Comparison of ENCODE assay signal across 19 cellular contexts in genomic region chr6:7171733-7172132, GRCh38.
DNase-seq lines count a peak whose midpoint lies in the region; ATAC-seq and TF ChIP-seq lines count a peak whose summit lies in the region.
"Had no signal": no experiment of that assay in that cellular context is flagged by ENCODE, and none has a peak within 500 bp of the region (broad histone marks: within the 10 kb centered on the region; RNA-seq: fewer than 3 reads in every experiment).

No MANE protein-coding gene starts in this region.

- H3K79me1 ChIP-seq in IMR-90 (ENCODE audit: low read depth in 1 of 2, low read length in 2 of 2) = peaks cover 58 to 96% of the 10 kb centered on the region in 2 experiments
- peaks cover 38% of the 10 kb centered on the region for H3K79me1 ChIP-seq in mesendoderm (ENCODE audit: low read length)

- H3K9ac ChIP-seq in IMR-90 (ENCODE audit: low read depth, low read length) (no peak overlapping the region), mesendoderm (ENCODE audit: low read length) (no peak overlapping the region)

- no peak for DNase-seq in IMR-90
- no peak for DNase-seq in activated T-helper 1 cell treated with anti-CD3 and anti-CD28 coated beads, Interleukin-12 subunit alpha, Interleukin-12 subunit beta, Interleukin-2, Interleukin-4 antibody, amounts not matched to agents 30 ng/mL and 10 ng/mL and 1 ng/mL, durations not matched to agents 14 hours and 24 hours and 36 hours (ENCODE audit: low spot score)
- DNase-seq in mesendoderm = no peak
- DNase-seq in stimulated activated naive B cell treated with anti-CD40 and anti-IgM and Interleukin-4, amounts not matched to agents 10 μg/mL and 1 μg/mL and 100 μg/mL, for 72 hours = no peak
- no peak for DNase-seq in GM13976 (ENCODE audit: low spot score)
- DNase-seq in activated CD4-positive, alpha-beta T cell treated with anti-CD3 and anti-CD28 coated beads, Interleukin-2, amount 50 U/mL, for 1 hour = no peak
- DNase-seq: activated CD8-positive, alpha-beta T cell treated with anti-CD3 and anti-CD28 coated beads for 36 hours; activated naive CD4-positive, alpha-beta T cell treated with anti-CD3 and anti-CD28 coated beads, Interleukin-2, amount 50 U/mL, for 16 hours; activated T-cell treated with anti-CD3 and anti-CD28 coated beads, Interleukin-2, amount 50 U/mL, for 4 hours; anterior cingulate cortex; H7; islet precursor cell; NCI-H1105 treated with DMSO at 0.1 percent for 48 hours; NCI-H2029; substantia nigra had no signal

- peaks cover 48% of the 10 kb centered on the region for H3K79me2 ChIP-seq in mesendoderm (ENCODE audit: control insufficient read depth, insufficient read depth, low read length)

- H2BK15ac ChIP-seq in IMR-90 (ENCODE audit: low read depth, low read length) (no peak overlapping the region), mesendoderm (replicated peaks; ENCODE audit: low read depth) (no peak overlapping the region)

- no peak overlapping the region for H3K18ac ChIP-seq in IMR-90 (ENCODE audit: low read depth, low read length)
- H3K18ac ChIP-seq in mesendoderm (ENCODE audit: low read length) = peak overlapping the region; percentile 25

- no peaks in the 10 kb centered on the region for H3K9me3 ChIP-seq in IMR-90 (ENCODE audit: control insufficient read depth, insufficient read depth, low read length)
- H3K9me3 ChIP-seq: vagina had no signal

- dilution Hi-C loops in IMR-90 (cut with HindIII; ENCODE audit: low sequenced_read_pairs, unreplicated experiment) = no loop called here

- H3K56ac ChIP-seq in IMR-90 (ENCODE audit: extremely low read depth, insufficient read depth, low read length) (no peak overlapping the region), mesendoderm (ENCODE audit: low read length) (peak overlapping the region; percentile 37)

- H3K27ac ChIP-seq in IMR-90 (ENCODE audit: insufficient read depth, low read length) (no peak overlapping the region), mesendoderm (ENCODE audit: low read depth, low read length) (no peak overlapping the region)
- H3K27ac ChIP-seq: C4-2B, vagina had no signal

- in situ Hi-C loops in IMR-90 (cut with MboI; ENCODE audit: low sequenced_read_pairs) (no loop called here), GM13976 (cut with MboI; ENCODE audit: low sequenced_read_pairs, unreplicated experiment) (no loop called here)

- H4K8ac ChIP-seq in IMR-90 (ENCODE audit: low read depth in 2 of 2, low read length in 2 of 2) (no peak overlapping the region), mesendoderm (ENCODE audit: low read depth, low read length) (no peak overlapping the region)

- POLR2A ChIA-PET in IMR-90 (lab: Charles Lee; ENCODE audit: unreplicated experiment) = no interaction called here

- CTCF ChIA-PET in IMR-90 (lab: Yijun Ruan, JAX) = no interaction called here

- no peak overlapping the region for H4K5ac ChIP-seq in IMR-90 (ENCODE audit: low read depth, low read length)
- no peak overlapping the region for H4K5ac ChIP-seq in mesendoderm (ENCODE audit: low read length)

- H3K27me3 ChIP-seq in IMR-90 (ENCODE audit: control insufficient read depth, insufficient read depth, low read length) (no peaks in the 10 kb centered on the region), mesendoderm (ENCODE audit: insufficient read depth, low read length, poor library complexity) (no peaks in the 10 kb centered on the region)
- H3K27me3 ChIP-seq: vagina had no signal

- no peak for TF ChIP-seq POLR2A in IMR-90 (IDR thresholded peaks at IDR 0.05; ENCODE audit: low read depth, low read length)

- H2AK5ac ChIP-seq in IMR-90 (ENCODE audit: low read depth, low read length) (no peak overlapping the region), mesendoderm (ENCODE audit: low read length) (peak overlapping the region; percentile 54)

- H3K14ac ChIP-seq in IMR-90 (replicated peaks; ENCODE audit: low read depth, low read length) = no peak overlapping the region

- no peak overlapping the region for H4K91ac ChIP-seq in IMR-90 (ENCODE audit: insufficient read depth, low read depth, low read length)

- H2AFZ ChIP-seq in IMR-90 (replicated peaks; ENCODE audit: low read length, poor library complexity) = no peak overlapping the region

- H3K27me3 Mint-ChIP-seq in activated T-helper 1 cell treated with anti-CD3 and anti-CD28 coated beads, Interleukin-12 subunit alpha, Interleukin-12 subunit beta, Interleukin-2, Interleukin-4 antibody, amounts not matched to agents 30 ng/mL and 10 ng/mL and 1 ng/mL, durations not matched to agents 14 hours and 24 hours and 36 hours (ENCODE audit: insufficient read depth) = no peaks in the 10 kb centered on the region
- H3K27me3 Mint-ChIP-seq in stimulated activated naive B cell treated with anti-CD40 and anti-IgM and Interleukin-4, amounts not matched to agents 10 μg/mL and 1 μg/mL and 100 μg/mL, for 72 hours = no peaks in the 10 kb centered on the region
- H3K27me3 Mint-ChIP-seq: activated CD8-positive, alpha-beta T cell treated with anti-CD3 and anti-CD28 coated beads for 36 hours had no signal

- H2AK9ac ChIP-seq in IMR-90 (replicated peaks; ENCODE audit: low read depth, low read length, poor library complexity) = no peak overlapping the region

- BruUV-seq in IMR-90 (replicated peaks; lab: Mats Ljungman, UMichigan) = no TSS peak

- no peak overlapping the region for H2BK120ac ChIP-seq in IMR-90 (ENCODE audit: low read depth, low read length)
- no peak overlapping the region for H2BK120ac ChIP-seq in mesendoderm (ENCODE audit: low read depth, low read length)

- H3K4ac ChIP-seq in IMR-90 (ENCODE audit: low read depth, low read length) (no peak overlapping the region), mesendoderm (ENCODE audit: low read depth, low read length) (no peak overlapping the region)

- no peak overlapping the region for H3K4me3 Mint-ChIP-seq in activated T-helper 1 cell treated with anti-CD3 and anti-CD28 coated beads, Interleukin-12 subunit alpha, Interleukin-12 subunit beta, Interleukin-2, Interleukin-4 antibody, amounts not matched to agents 30 ng/mL and 10 ng/mL and 1 ng/mL, durations not matched to agents 14 hours and 24 hours and 36 hours
- H3K4me3 Mint-ChIP-seq in stimulated activated naive B cell treated with anti-CD40 and anti-IgM and Interleukin-4, amounts not matched to agents 10 μg/mL and 1 μg/mL and 100 μg/mL, for 72 hours = no peak overlapping the region
- H3K4me3 Mint-ChIP-seq: activated CD8-positive, alpha-beta T cell treated with anti-CD3 and anti-CD28 coated beads for 36 hours; activated T-cell treated with anti-CD3 and anti-CD28 coated beads, Interleukin-2, amount 50 U/mL, for 4 hours had no signal

- TF ChIP-seq CTCF in IMR-90 (conservative IDR thresholded peaks at IDR 0.05; ENCODE audit: low read depth, low read length) (no peak), GM13976 (IDR thresholded peaks at IDR 0.05; ENCODE audit: borderline replicate concordance, control extremely low read depth, extremely low read depth, insufficient read depth, missing control alignments) (no peak)

- peaks cover 4% of the 10 kb centered on the region for H3K36me3 ChIP-seq in IMR-90 (ENCODE audit: control insufficient read depth, insufficient read depth, low read length)
- H3K36me3 ChIP-seq in mesendoderm (ENCODE audit: control insufficient read depth, insufficient read depth, low read length) = no peaks in the 10 kb centered on the region
- H3K36me3 ChIP-seq: vagina had no signal

- H3K4me3 ChIP-seq in IMR-90 (ENCODE audit: insufficient read depth, low read depth, low read length) (no peak overlapping the region), mesendoderm (ENCODE audit: low read length) (no peak overlapping the region)
- H3K4me3 ChIP-seq: vagina had no signal

- WGBS in IMR-90 (ENCODE audit: extremely low coverage in 2 of 2, insufficient read length in 1 of 2), 2 experiments = 100% methylated on average over 3 of the region's 5 CpGs; no CpG with 5 or more reads in 1 of the 2 experiments
- WGBS in mesendoderm (ENCODE audit: extremely low coverage, insufficient coverage, low lambda C conversion rate) = no CpG with 5 or more reads among the region's 5 CpGs

- H3K27ac Mint-ChIP-seq in activated T-helper 1 cell treated with anti-CD3 and anti-CD28 coated beads, Interleukin-12 subunit alpha, Interleukin-12 subunit beta, Interleukin-2, Interleukin-4 antibody, amounts not matched to agents 30 ng/mL and 10 ng/mL and 1 ng/mL, durations not matched to agents 14 hours and 24 hours and 36 hours = peak overlapping the region; percentile 8
- peak overlapping the region; percentile 63 for H3K27ac Mint-ChIP-seq in stimulated activated naive B cell treated with anti-CD40 and anti-IgM and Interleukin-4, amounts not matched to agents 10 μg/mL and 1 μg/mL and 100 μg/mL, for 72 hours
- H3K27ac Mint-ChIP-seq: activated CD8-positive, alpha-beta T cell treated with anti-CD3 and anti-CD28 coated beads for 36 hours had no signal

- H3K36me3 Mint-ChIP-seq in activated T-helper 1 cell treated with anti-CD3 and anti-CD28 coated beads, Interleukin-12 subunit alpha, Interleukin-12 subunit beta, Interleukin-2, Interleukin-4 antibody, amounts not matched to agents 30 ng/mL and 10 ng/mL and 1 ng/mL, durations not matched to agents 14 hours and 24 hours and 36 hours (ENCODE audit: low read depth) = no peaks in the 10 kb centered on the region
- H3K36me3 Mint-ChIP-seq in stimulated activated naive B cell treated with anti-CD40 and anti-IgM and Interleukin-4, amounts not matched to agents 10 μg/mL and 1 μg/mL and 100 μg/mL, for 72 hours = peaks cover 5 to 12% of the 10 kb centered on the region in 2 donors

- TF ChIP-seq RAD21 in IMR-90 (IDR thresholded peaks at IDR 0.05; ENCODE audit: low read length) = no peak

- H2BK20ac ChIP-seq in IMR-90 (ENCODE audit: low read depth, low read length) = no peak overlapping the region

- ATAC-seq in IMR-90 (ENCODE audit: low read depth) = no peak
- ATAC-seq in stimulated activated naive B cell treated with anti-CD40 and anti-IgM and Interleukin-4, amounts not matched to agents 10 μg/mL and 1 μg/mL and 100 μg/mL, for 72 hours (replicated peaks) = no peak
- no peak for ATAC-seq in GM21723 (IDR thresholded peaks at IDR 0.05; ENCODE audit: unreplicated experiment)
- ATAC-seq in HG03520 (IDR thresholded peaks at IDR 0.05; ENCODE audit: unreplicated experiment) = no peak
- ATAC-seq: activated CD8-positive, alpha-beta T cell treated with anti-CD3 and anti-CD28 coated beads for 36 hours; activated T-cell treated with anti-CD3 and anti-CD28 coated beads, Interleukin-2, amount 50 U/mL, for 4 hours had no signal

- H3K4me2 ChIP-seq in IMR-90 (ENCODE audit: low read depth, low read length) (no peak overlapping the region), mesendoderm (ENCODE audit: low read length) (no peak overlapping the region)

- peaks cover 29% of the 10 kb centered on the region for H3K4me1 ChIP-seq in IMR-90 (ENCODE audit: control insufficient read depth, insufficient read depth, low read length)
- peaks cover 30% of the 10 kb centered on the region for H3K4me1 ChIP-seq in mesendoderm (ENCODE audit: control insufficient read depth, low read depth, low read length)

- intact Hi-C loops in IMR-90 (cut with micrococcal nuclease) = no loop called here
- intact Hi-C loops in activated T-helper 1 cell treated with anti-CD3 and anti-CD28 coated beads, Interleukin-12 subunit alpha, Interleukin-12 subunit beta, Interleukin-2, Interleukin-4 antibody, amounts not matched to agents 30 ng/mL and 10 ng/mL and 1 ng/mL, durations not matched to agents 14 hours and 24 hours and 36 hours (cut with micrococcal nuclease) = no loop called here

- peaks cover 52% of the 10 kb centered on the region for H3K9me1 ChIP-seq in IMR-90 (ENCODE audit: insufficient read depth, low read length)

- H4K20me1 ChIP-seq in IMR-90 (ENCODE audit: insufficient read depth, low read length) = peaks cover 82% of the 10 kb centered on the region

- H3K9me3 Mint-ChIP-seq in activated T-helper 1 cell treated with anti-CD3 and anti-CD28 coated beads, Interleukin-12 subunit alpha, Interleukin-12 subunit beta, Interleukin-2, Interleukin-4 antibody, amounts not matched to agents 30 ng/mL and 10 ng/mL and 1 ng/mL, durations not matched to agents 14 hours and 24 hours and 36 hours = no peaks in the 10 kb centered on the region
- no peaks in the 10 kb centered on the region for H3K9me3 Mint-ChIP-seq in stimulated activated naive B cell treated with anti-CD40 and anti-IgM and Interleukin-4, amounts not matched to agents 10 μg/mL and 1 μg/mL and 100 μg/mL, for 72 hours
- H3K9me3 Mint-ChIP-seq: activated CD8-positive, alpha-beta T cell treated with anti-CD3 and anti-CD28 coated beads for 36 hours; activated T-cell treated with anti-CD3 and anti-CD28 coated beads, Interleukin-2, amount 50 U/mL, for 4 hours had no signal

- H3K23ac ChIP-seq in IMR-90 (ENCODE audit: low read depth, low read length) (peak overlapping the region; percentile 9; the same call in 1 of the 2 replicates), mesendoderm (ENCODE audit: low read length) (no peak overlapping the region)

- H2BK5ac ChIP-seq in IMR-90 (ENCODE audit: low read depth, low read length, poor library complexity, severe bottlenecking) (no peak overlapping the region), mesendoderm (ENCODE audit: low read length) (no peak overlapping the region)

- H3K4me1 Mint-ChIP-seq in activated T-helper 1 cell treated with anti-CD3 and anti-CD28 coated beads, Interleukin-12 subunit alpha, Interleukin-12 subunit beta, Interleukin-2, Interleukin-4 antibody, amounts not matched to agents 30 ng/mL and 10 ng/mL and 1 ng/mL, durations not matched to agents 14 hours and 24 hours and 36 hours (ENCODE audit: low read depth) = no peaks in the 10 kb centered on the region
- peaks cover 34 to 60% of the 10 kb centered on the region in 2 donors for H3K4me1 Mint-ChIP-seq in stimulated activated naive B cell treated with anti-CD40 and anti-IgM and Interleukin-4, amounts not matched to agents 10 μg/mL and 1 μg/mL and 100 μg/mL, for 72 hours
